ENCODE assay signal across 8 cellular contexts in genomic region chr9:81687521-81688261, GRCh38. TPM values are rescaled to one million over a fixed set of nuclear protein-coding genes. Genes with fewer than 3 reads are reported as not detected.
DNase-seq lines count a peak whose midpoint lies in the region; ATAC-seq and TF ChIP-seq lines count a peak whose summit lies in the region.

No MANE protein-coding gene starts in this region.

- no peak for DNase-seq in activated naive CD4-positive, alpha-beta T cell treated with anti-CD3 and anti-CD28 coated beads for 36 hours
- no peak for DNase-seq in activated naive CD4-positive, alpha-beta T cell treated with anti-CD3 and anti-CD28 coated beads, Interleukin-2, amount 50 U/mL, for 72 hours (ENCODE audit: low spot score in 2 of 2)
- peak; percentile 15 for DNase-seq in activated CD8-positive, alpha-beta memory T cell treated with anti-CD3 and anti-CD28 coated beads, Interleukin-2, amount 50 U/mL, for 4 hours
- DNase-seq in heart left ventricle (peak; percentile 47 to 67 (median 51)), posterior cingulate gyrus (peak in 9 of 10 donors; percentile 23 to 84 (median 36))
- no peak for DNase-seq in stimulated activated CD4-positive, alpha-beta T cell treated with anti-CD3 and anti-CD28 coated beads, Interleukin-12 subunit alpha, Interleukin-12 subunit beta, amount 100 ng/mL, for 4 hours

- H3K4me3 Mint-ChIP-seq in activated naive CD4-positive, alpha-beta T cell treated with anti-CD3 and anti-CD28 coated beads for 36 hours = peak overlapping the region; percentile 45

- no peak for TF ChIP-seq POLR2A in heart left ventricle (IDR thresholded peaks at IDR 0.05)

- peaks cover 23% of the 10 kb centered on the region for H3K27me3 Mint-ChIP-seq in activated naive CD4-positive, alpha-beta T cell treated with anti-CD3 and anti-CD28 coated beads for 36 hours (ENCODE audit: low read depth)

- H3K27me3 ChIP-seq in heart left ventricle = peaks cover 0 to 7% (median 0%) of the 10 kb centered on the region in 9 donors

- 1% methylated on average over 23 to 51 of the region's 51 CpGs for WGBS in heart left ventricle, 4 donors

- peak overlapping the region; percentile 62 to 80 (median 70) for H3K4me3 ChIP-seq in heart left ventricle

- H3K9me3 Mint-ChIP-seq in activated naive CD4-positive, alpha-beta T cell treated with anti-CD3 and anti-CD28 coated beads for 36 hours = no peaks in the 10 kb centered on the region
- H3K9me3 Mint-ChIP-seq in activated naive CD4-positive, alpha-beta T cell treated with anti-CD3 and anti-CD28 coated beads, Interleukin-2, amount 50 U/mL, for 72 hours = no peaks in the 10 kb centered on the region

- no peak overlapping the region for H3K27ac Mint-ChIP-seq in activated naive CD4-positive, alpha-beta T cell treated with anti-CD3 and anti-CD28 coated beads for 36 hours
- H3K27ac Mint-ChIP-seq in activated naive CD4-positive, alpha-beta T cell treated with anti-CD3 and anti-CD28 coated beads, Interleukin-2, amount 50 U/mL, for 72 hours = no peak overlapping the region

- intact Hi-C loops in activated naive CD4-positive, alpha-beta T cell treated with anti-CD3 and anti-CD28 coated beads for 36 hours (cut with micrococcal nuclease) = loop anchor here (1.0 to 10.0 kb wide), 3 partner anchors 93 to 1510 kb away; no protein-coding TSS in a partner anchor
- intact Hi-C loops in heart left ventricle (cut with DNase I) (loop anchor here (1.0 to 10.0 kb wide), 13 partner anchors 75 to 807 kb away; no protein-coding TSS in a partner anchor), posterior cingulate gyrus (cut with DNase I) (no loop called here)

- TF ChIP-seq CTCF in heart left ventricle (IDR thresholded peaks at IDR 0.05) = no peak

- peaks cover 0 to 13% (median 0%) of the 10 kb centered on the region in 9 donors for H3K36me3 ChIP-seq in heart left ventricle

- peaks cover 0 to 48% (median 22%) of the 10 kb centered on the region in 12 donors for H3K4me1 ChIP-seq in heart left ventricle

- peak overlapping the region; percentile 73 to 91 (median 81) for H3K27ac ChIP-seq in heart left ventricle

- peaks cover 21% of the 10 kb centered on the region for H3K4me1 Mint-ChIP-seq in activated naive CD4-positive, alpha-beta T cell treated with anti-CD3 and anti-CD28 coated beads for 36 hours (ENCODE audit: low read depth)

- no peaks in the 10 kb centered on the region for H3K9me3 ChIP-seq in heart left ventricle

- CTCF ChIA-PET in activated naive CD4-positive, alpha-beta T cell treated with anti-CD3 and anti-CD28 coated beads for 36 hours (lab: Charles Lee) = no interaction called here

- H3K36me3 Mint-ChIP-seq in activated naive CD4-positive, alpha-beta T cell treated with anti-CD3 and anti-CD28 coated beads for 36 hours (ENCODE audit: low read depth) = peaks cover 2% of the 10 kb centered on the region
- peaks cover 0 to 10% of the 10 kb centered on the region in 2 donors for H3K36me3 Mint-ChIP-seq in activated naive CD4-positive, alpha-beta T cell treated with anti-CD3 and anti-CD28 coated beads, Interleukin-2, amount 50 U/mL, for 72 hours

- ATAC-seq in activated naive CD4-positive, alpha-beta T cell treated with anti-CD3 and anti-CD28 coated beads, Interleukin-2, amount 50 U/mL, for 72 hours = no peak
- no peak for ATAC-seq in heart left ventricle
- no peak for ATAC-seq in GM21526 (IDR thresholded peaks at IDR 0.05; ENCODE audit: low FRiP score, unreplicated experiment)
- ATAC-seq in GM19324 (IDR thresholded peaks at IDR 0.05; ENCODE audit: low FRiP score, unreplicated experiment) = no peak

RNA-seq across cellular contexts. Expression of gene TLE1, which starts 1.7 kb away (rescaled TPM):
- total RNA-seq in activated naive CD4-positive, alpha-beta T cell treated with anti-CD3 and anti-CD28 coated beads for 36 hours = under 1 TPM; 0.10 TPM
- total RNA-seq in activated naive CD4-positive, alpha-beta T cell treated with anti-CD3 and anti-CD28 coated beads, Interleukin-2, amount 50 U/mL, for 72 hours = under 1 TPM; 0.20 to 0.33 TPM
- total RNA-seq in heart left ventricle = 10 to 100 TPM in 5 of 9 donors, 1 to 10 TPM in 4; 6.2 to 25.4 (median 12.0) TPM
- 1 to 10 TPM; 7.9 to 9.6 TPM for polyA plus RNA-seq in heart left ventricle

Comparison
In these comparisons a context has a peak if more than half of its experiments do, and no peak if none do; other contexts are left out.
1. DNase-seq: peak in activated CD8-positive, alpha-beta memory T cell treated with anti-CD3 and anti-CD28 coated beads, Interleukin-2, amount 50 U/mL, for 4 hours (single experiment), heart left ventricle (5 of 5) and posterior cingulate gyrus (9 of 10); none in activated naive CD4-positive, alpha-beta T cell treated with anti-CD3 and anti-CD28 coated beads for 36 hours (single experiment), activated naive CD4-positive, alpha-beta T cell treated with anti-CD3 and anti-CD28 coated beads, Interleukin-2, amount 50 U/mL, for 72 hours (0 of 2) and stimulated activated CD4-positive, alpha-beta T cell treated with anti-CD3 and anti-CD28 coated beads, Interleukin-12 subunit alpha, Interleukin-12 subunit beta, amount 100 ng/mL, for 4 hours (single experiment).
2. RNA of gene TLE1, which starts 1.7 kb away (total RNA-seq): 6.2 to 25.4 TPM in heart left ventricle; 0.20 to 0.33 TPM in activated naive CD4-positive, alpha-beta T cell treated with anti-CD3 and anti-CD28 coated beads, Interleukin-2, amount 50 U/mL, for 72 hours and 0.10 TPM in activated naive CD4-positive, alpha-beta T cell treated with anti-CD3 and anti-CD28 coated beads for 36 hours; every median in the first group is over 4 times any median in the second.